21 cellular contexts compared by ENCODE assay signal in the genomic region with DNA sequence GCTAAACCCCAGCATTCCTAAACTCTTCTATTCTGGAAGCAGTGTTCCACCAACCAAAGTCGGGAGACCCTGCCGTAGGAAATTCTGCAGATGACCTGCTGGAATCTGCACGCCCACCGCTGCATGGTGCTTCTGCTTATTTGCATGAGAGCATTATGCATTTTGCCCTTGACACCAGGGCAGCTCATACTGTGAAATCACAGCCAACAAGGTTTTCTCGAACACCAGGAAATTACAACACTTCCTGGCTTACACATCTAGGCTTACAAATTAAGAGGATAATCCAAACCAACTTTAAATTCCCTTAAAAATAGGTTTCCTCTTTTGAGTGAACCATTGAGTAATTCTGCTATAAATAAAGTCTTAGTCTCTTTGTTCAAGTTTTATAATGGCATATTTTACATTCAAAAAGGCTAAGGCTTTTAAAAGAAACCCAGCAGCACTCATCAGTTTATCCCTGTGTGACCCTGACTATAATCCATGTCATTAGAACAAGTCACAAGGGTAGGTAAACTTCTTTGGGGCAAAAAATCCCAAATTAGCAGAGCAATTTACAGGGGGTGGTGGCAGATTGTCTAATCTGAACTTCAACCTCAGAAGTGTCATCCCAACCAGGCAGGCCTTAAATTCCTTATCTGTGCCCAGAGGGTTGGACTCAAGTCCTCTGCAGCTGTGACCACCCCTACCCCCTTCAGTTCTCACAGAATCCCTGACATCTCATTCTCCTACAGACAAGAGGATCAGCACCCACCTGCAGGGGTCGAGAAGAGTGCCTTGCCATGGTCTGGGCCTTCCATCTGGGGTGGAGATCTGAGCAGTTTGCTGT. TPM values are rescaled to one million over a fixed set of nuclear protein-coding genes. Genes with fewer than 3 reads are reported as not detected.
DNase-seq lines count a peak whose midpoint lies in the region; ATAC-seq and TF ChIP-seq lines count a peak whose summit lies in the region.
"Had no signal": no experiment of that assay in that cellular context is flagged by ENCODE, and none has a peak within 500 bp of the region (broad histone marks: within the 10 kb centered on the region; RNA-seq: fewer than 3 reads in every experiment).

No MANE protein-coding gene starts in this region.

- no peak overlapping the region for H3K27ac Mint-ChIP-seq in natural killer cell
- H3K27ac Mint-ChIP-seq in Calu3 (ENCODE audit: unreplicated experiment), result no peak overlapping the region
- H3K27ac Mint-ChIP-seq: activated naive CD4-positive, alpha-beta T cell treated with anti-CD3 and anti-CD28 coated beads, Interleukin-2, amount 50 U/mL, for 72 hours; CD4-positive, alpha-beta memory T cell; IgD-negative memory B cell; neural progenitor cell; progenitor cell of endocrine pancreas had no signal

- H3K36me3 ChIP-seq in A673 (ENCODE audit: insufficient read depth, low read length, poor library complexity, severe bottlenecking), result no peaks in the 10 kb centered on the region
- H3K36me3 ChIP-seq: colonic mucosa, neural progenitor cell had no signal

- H3K27me3 Mint-ChIP-seq in natural killer cell (ENCODE audit: low read depth in 2 of 2) (no peaks in the 10 kb centered on the region), Calu3 (ENCODE audit: unreplicated experiment) (no peaks in the 10 kb centered on the region)
- H3K27me3 Mint-ChIP-seq: IgD-negative memory B cell, progenitor cell of endocrine pancreas had no signal

- CTCF ChIA-PET in A673 (lab: Charles Lee) (no interaction called here), Calu3 (lab: Charles Lee) (no interaction called here)

- no peak for TF ChIP-seq CTCF in A673 (conservative IDR thresholded peaks at IDR 0.05; ENCODE audit: low read depth, low read length)
- no peak for TF ChIP-seq CTCF in HL-60 (IDR thresholded peaks at IDR 0.05; ENCODE audit: insufficient read depth, low read length)
- no peak for TF ChIP-seq CTCF in natural killer cell (IDR thresholded peaks at IDR 0.05)
- TF ChIP-seq CTCF in Calu3 (IDR thresholded peaks at IDR 0.05; ENCODE audit: unreplicated experiment), result no peak

- H3K36me3 Mint-ChIP-seq in natural killer cell (no peaks in the 10 kb centered on the region), Calu3 (ENCODE audit: insufficient read depth, unreplicated experiment) (no peaks in the 10 kb centered on the region)
- H3K36me3 Mint-ChIP-seq: IgD-negative memory B cell had no signal

- whole genome bisulfite sequencing in right cardiac atrium, result 59% methylated on average over 6 of the region's 6 CpGs

- POLR2A ChIA-PET in A673 (lab: Charles Lee; ENCODE audit: low non-redundant PET), result no interaction called here

- H3K9me3 Mint-ChIP-seq in natural killer cell (peaks cover 2 to 6% of the 10 kb centered on the region in 2 donors), Calu3 (ENCODE audit: low read depth, unreplicated experiment) (peaks cover 16% of the 10 kb centered on the region)
- H3K9me3 Mint-ChIP-seq: activated T-cell treated with anti-CD3 and anti-CD28 coated beads, Interleukin-2, amount 50 U/mL, for 4 hours had no signal

- H3K27ac ChIP-seq in A673 (ENCODE audit: low read depth, low read length, poor library complexity, severe bottlenecking) (peak overlapping the region; percentile 85), HL-60 (replicated peaks) (no peak overlapping the region), right cardiac atrium (ENCODE audit: low read length) (no peak overlapping the region)
- H3K27ac ChIP-seq: colonic mucosa, neural progenitor cell had no signal

- H3K4me1 Mint-ChIP-seq in natural killer cell (no peaks in the 10 kb centered on the region), Calu3 (ENCODE audit: low read depth, unreplicated experiment) (no peaks in the 10 kb centered on the region)
- H3K4me1 Mint-ChIP-seq: CD4-positive, alpha-beta memory T cell; IgD-negative memory B cell had no signal

- no peaks in the 10 kb centered on the region for H3K27me3 ChIP-seq in A673 (replicated peaks; ENCODE audit: insufficient read depth, low read depth, low read length, poor library complexity)
- no peaks in the 10 kb centered on the region for H3K27me3 ChIP-seq in HL-60 (ENCODE audit: insufficient read depth, poor library complexity, severe bottlenecking)
- H3K27me3 ChIP-seq in right cardiac atrium (ENCODE audit: control insufficient read depth, insufficient read depth), result no peaks in the 10 kb centered on the region
- H3K27me3 ChIP-seq: colonic mucosa, neural progenitor cell had no signal

- ATAC-seq in right cardiac atrium, result peak; percentile 69 to 88
- ATAC-seq in natural killer cell, result no peak
- ATAC-seq: activated CD4-positive, CD25-positive, alpha-beta regulatory T cell treated with anti-CD3 and anti-CD28 coated beads, Interleukin-2, amount 50 U/mL, for 24 hours; activated naive CD4-positive, alpha-beta T cell treated with anti-CD3 and anti-CD28 coated beads, Interleukin-2, amount 50 U/mL, for 72 hours; activated T-cell treated with anti-CD3 and anti-CD28 coated beads, Interleukin-2, amount 50 U/mL, for 4 hours; Panc1 had no signal

- H3K4me3 Mint-ChIP-seq in natural killer cell (no peak overlapping the region), Calu3 (ENCODE audit: low read depth, unreplicated experiment) (no peak overlapping the region)
- H3K4me3 Mint-ChIP-seq: activated T-cell treated with anti-CD3 and anti-CD28 coated beads, Interleukin-2, amount 50 U/mL, for 4 hours; CD4-positive, alpha-beta memory T cell; IgD-negative memory B cell; neural progenitor cell had no signal

- H3K9me3 ChIP-seq in A673 (ENCODE audit: low read depth, low read length, poor library complexity, severe bottlenecking), result no peaks in the 10 kb centered on the region
- H3K9me3 ChIP-seq in right cardiac atrium (ENCODE audit: control insufficient read depth, low read length), result no peaks in the 10 kb centered on the region
- H3K9me3 ChIP-seq: colonic mucosa, SK-N-SH had no signal

- BruUV-seq in A673 (replicated peaks; lab: Mats Ljungman, UMichigan), result no TSS peak
- no TSS peak for BruUV-seq in Calu3 (replicated peaks; lab: Mats Ljungman, UMichigan)

- intact Hi-C loops in A673 (cut with micrococcal nuclease; ENCODE audit: unreplicated experiment) (loop anchor here (5.0 kb wide), 1 partner anchor 314 kb away; no protein-coding TSS in a partner anchor), right cardiac atrium (cut with DNase I) (no loop called here), natural killer cell (cut with micrococcal nuclease) (no loop called here), Calu3 (cut with micrococcal nuclease; ENCODE audit: unreplicated experiment) (no loop called here)

- H3K4me1 ChIP-seq in A673 (ENCODE audit: insufficient read depth, low read length, poor library complexity, severe bottlenecking) (peaks cover 43% of the 10 kb centered on the region), right cardiac atrium (ENCODE audit: control insufficient read depth, insufficient read depth, low read length) (peaks cover 6% of the 10 kb centered on the region)
- H3K4me1 ChIP-seq: colonic mucosa, neural progenitor cell had no signal

- DNase-seq in A673 (ENCODE audit: low spot score) (peak; percentile 96), HL-60 (ENCODE audit: low read depth in 1 of 2, low spot score in 1 of 2) (peak; percentile 18 to 64), SKM-1 treated with dmso at 0.1 percent for 144 hours (lab: John Stamatoyannopoulos, UW; ENCODE audit: unreplicated experiment) (peak; percentile 63), right cardiac atrium (peak in 1 of 3 donors; percentile 28), natural killer cell (no peak), germinal center (ENCODE audit: low spot score) (no peak), Calu3 (no peak), NCI-H1930 (lab: John Stamatoyannopoulos, UW) (no peak)
- DNase-seq: activated T-cell treated with anti-CD3 and anti-CD28 coated beads, Interleukin-2, amount 50 U/mL, for 4 hours; CD4-positive, alpha-beta memory T cell; foreskin melanocyte; HCEC 1CT; NCI-H748 treated with DMSO at 0.1 percent for 48 hours; SK-N-SH had no signal

- H3K4me3 ChIP-seq in A673 (ENCODE audit: low read depth, low read length, poor library complexity, severe bottlenecking) (no peak overlapping the region), HL-60 (replicated peaks; ENCODE audit: insufficient read depth, low read length) (no peak overlapping the region), right cardiac atrium (ENCODE audit: low read length) (no peak overlapping the region)
- H3K4me3 ChIP-seq: colonic mucosa, neural progenitor cell had no signal

RNA-seq across cellular contexts. Expression of a gene that starts 33.5 kb away (rescaled TPM):
- 45.4 and 49.9 TPM in 2 replicates for total RNA-seq in A673 (2021)
- total RNA-seq in right cardiac atrium, result 10 to 100 TPM; 39.3 to 60.9 (median 54.9) TPM
- polyA plus RNA-seq in right cardiac atrium, result 65.6 TPM
- not detected for total RNA-seq in natural killer cell
- total RNA-seq in Calu3 (2022), result 7.9 and 13.0 TPM in 2 replicates
- total RNA-seq: activated naive CD4-positive, alpha-beta T cell treated with anti-CD3 and anti-CD28 coated beads, Interleukin-2, amount 50 U/mL, for 72 hours; CD4-positive, alpha-beta memory T cell had no signal
- polyA plus RNA-seq: CD4-positive, alpha-beta memory T cell; IgD-negative memory B cell had no signal

Comparison
In these comparisons a context has a peak if more than half of its experiments do, and no peak if none do; other contexts are left out.
1. DNase-seq: peak in A673 (single experiment), HL-60 (2 of 2) and SKM-1 treated with dmso at 0.1 percent for 144 hours (single experiment); none in natural killer cell (single experiment), germinal center (single experiment), Calu3 (single experiment) and NCI-H1930 (0 of 2).
2. ATAC-seq: peak in right cardiac atrium (2 of 2); none in natural killer cell (0 of 3).